ENCODE assay signal across 8 cellular contexts in genomic region chr2:159201321-159202063, GRCh38.
DNase-seq lines count a peak whose midpoint lies in the region; ATAC-seq and TF ChIP-seq lines count a peak whose summit lies in the region.

No MANE protein-coding gene starts in this region.

- H3K4me3 ChIP-seq in PC-3 (ENCODE audit: low read length): no peak overlapping the region
- no peak overlapping the region for H3K4me3 ChIP-seq in HAP-1
- H3K4me3 ChIP-seq in WERI-Rb-1 (ENCODE audit: low read depth, low read length): no peak overlapping the region

- no peaks in the 10 kb centered on the region for H3K27me3 ChIP-seq in PC-3 (ENCODE audit: low read length)
- H3K27me3 ChIP-seq in HAP-1 (ENCODE audit: low read depth): no peaks in the 10 kb centered on the region
- no peaks in the 10 kb centered on the region for H3K27me3 ChIP-seq in WERI-Rb-1 (ENCODE audit: insufficient read depth, low read depth, severe bottlenecking)

- POLR2A ChIA-PET in PC-3 (lab: Charles Lee; ENCODE audit: unreplicated experiment): no interaction called here

- H3K9me3 ChIP-seq in PC-3 (ENCODE audit: low read length): no peaks in the 10 kb centered on the region
- H3K9me3 ChIP-seq in HAP-1: no peaks in the 10 kb centered on the region
- no peaks in the 10 kb centered on the region for H3K9me3 ChIP-seq in WERI-Rb-1 (ENCODE audit: severe bottlenecking)

- H3K27ac ChIP-seq in PC-3 (ENCODE audit: low read length): no peak overlapping the region
- H3K27ac ChIP-seq in caudate nucleus (ENCODE audit: low read depth, low read length): no peak overlapping the region
- no peak overlapping the region for H3K27ac ChIP-seq in WERI-Rb-1

- peak overlapping the region; percentile 50; the same call in 1 of the 2 replicates for H3K4me3 Mint-ChIP-seq in HFFc6

- DNase-seq in HFFc6: peak; percentile 11
- DNase-seq in PC-3: no peak
- DNase-seq in iris pigment epithelial cell (ENCODE audit: low read depth): peak; percentile 53
- DNase-seq in NCI-H774 (lab: John Stamatoyannopoulos, UW): no peak
- no peak for DNase-seq in caudate nucleus (lab: John Stamatoyannopoulos, UW)
- no peak for DNase-seq in HAP-1 (ENCODE audit: low spot score in 2 of 2)
- no peak for DNase-seq in WERI-Rb-1

- H4K20me1 ChIP-seq in PC-3 (ENCODE audit: low read length): no peaks in the 10 kb centered on the region

- H3K4me1 ChIP-seq in PC-3 (ENCODE audit: insufficient read depth, low read length) (no peaks in the 10 kb centered on the region; the same call in 1 of the 2 replicates), HAP-1 (no peaks in the 10 kb centered on the region)

- no peak overlapping the region for H3K9ac ChIP-seq in PC-3 (ENCODE audit: low read length)

- intact Hi-C loops in PC-3 (cut with micrococcal nuclease): no loop called here

- H3K9me2 ChIP-seq in PC-3 (replicated peaks; ENCODE audit: low read length): no peaks in the 10 kb centered on the region

- no peak overlapping the region for H2AFZ ChIP-seq in PC-3 (ENCODE audit: low read length)

- no peaks in the 10 kb centered on the region; the same call in 1 of the 2 replicates for H3K27me3 Mint-ChIP-seq in HFFc6 (ENCODE audit: insufficient read depth)

- ATAC-seq in GM18867 (IDR thresholded peaks at IDR 0.05; ENCODE audit: unreplicated experiment): peak; percentile 99
- ATAC-seq in PC-3: 0 out of 2 replicates have a peak, but pooled peaks have one; percentile 22

- H3K36me3 ChIP-seq in PC-3 (ENCODE audit: low read depth, low read length) (peaks cover 8% of the 10 kb centered on the region; the same call in 1 of the 2 replicates), HAP-1 (replicated peaks) (0 out of 2 replicates have a peak, but pooled peaks cover 4% of the 10 kb centered on the region), WERI-Rb-1 (peaks cover 20% of the 10 kb centered on the region)

- H3K4me1 Mint-ChIP-seq in HFFc6 (ENCODE audit: low read depth): peaks cover 38% of the 10 kb centered on the region

- no peaks in the 10 kb centered on the region for H3K9me3 Mint-ChIP-seq in HFFc6

- no TSS peak for BruUV-seq in PC-3 (replicated peaks; lab: Mats Ljungman, UMichigan)

- H3K4me2 ChIP-seq in PC-3 (ENCODE audit: low read length): no peak overlapping the region

- H3K27ac Mint-ChIP-seq in HFFc6: peak overlapping the region; percentile 94

- no peaks in the 10 kb centered on the region for H3F3A ChIP-seq in PC-3 (ENCODE audit: low read length, unreplicated experiment)

- no peaks in the 10 kb centered on the region for H3K79me2 ChIP-seq in PC-3 (ENCODE audit: low read length)

- CTCF ChIA-PET in PC-3 (lab: Charles Lee): no interaction called here

- TF ChIP-seq CTCF in HFFc6 (IDR thresholded peaks at IDR 0.05): no peak
- TF ChIP-seq CTCF in PC-3 (conservative IDR thresholded peaks at IDR 0.05; ENCODE audit: low read depth, low read length): no peak
- TF ChIP-seq CTCF in WERI-Rb-1 (IDR thresholded peaks at IDR 0.05; ENCODE audit: low read depth, low read length): no peak

- in situ Hi-C loops in HAP-1 (cut with MboI; ENCODE audit: low sequenced_read_pairs): no loop called here

- peaks cover 26% of the 10 kb centered on the region for H3K36me3 Mint-ChIP-seq in HFFc6 (ENCODE audit: low read depth)

Comparison
In these comparisons a context has a peak if more than half of its experiments do, and no peak if none do; other contexts are left out.
1. DNase-seq: peak in HFFc6 (single experiment) and iris pigment epithelial cell (single experiment); none in PC-3 (single experiment), NCI-H774 (single experiment), caudate nucleus (0 of 61), HAP-1 (0 of 2) and WERI-Rb-1 (single experiment).